Comparison of ENCODE assay signal across 2 cellular contexts in genomic region chr12:52221912-52222457, GRCh38.
A peak's percentile ranks its signal among the peaks of the same experiment; 100 is the strongest.
TF ChIP-seq lines count a peak whose summit lies in the region.

No MANE protein-coding gene starts in this region.

TF ChIP-seq in IMR-90, 13 proteins besides CTCF, POLR2A, EP300 and RAD21 (continued from another document):
- TF ChIP-seq RFX5 (IDR thresholded peaks at IDR 0.05; ENCODE audit: low read depth, low read length) (no peak), FOS (IDR thresholded peaks at IDR 0.05; ENCODE audit: low read depth, low read length) (0 out of 2 replicates have a peak, but pooled peaks have one; percentile 15), MAZ (IDR thresholded peaks at IDR 0.05; ENCODE audit: borderline replicate concordance, low read depth, low read length) (no peak), ELK1 (IDR thresholded peaks at IDR 0.05; ENCODE audit: borderline replicate concordance, low read depth, low read length) (no peak), NFE2L2 (IDR thresholded peaks at IDR 0.05; ENCODE audit: low read depth, low read length) (no peak), CEBPB (IDR thresholded peaks at IDR 0.05; ENCODE audit: low read depth, low read length) (no peak), SMC3 (IDR thresholded peaks at IDR 0.05; ENCODE audit: low read depth, low read length) (0 out of 2 replicates have a peak, but pooled peaks have one; percentile 14), MAFK (IDR thresholded peaks at IDR 0.05; ENCODE audit: low read depth, low read length) (no peak), RCOR1 (IDR thresholded peaks at IDR 0.05; ENCODE audit: insufficient replicate concordance, low read length) (no peak), CHD1 (IDR thresholded peaks at IDR 0.05; ENCODE audit: low read depth, low read length) (no peak), MXI1 (IDR thresholded peaks at IDR 0.05; ENCODE audit: borderline replicate concordance, low read depth, low read length) (no peak), USF2 (IDR thresholded peaks at IDR 0.05; ENCODE audit: low read depth, low read length) (peak; percentile 36; the same call in 1 of the 2 replicates)
TF ChIP-seq in IMR-90: peak in this region for 3.

TF ChIP-seq in WTC11, 78 proteins besides CTCF, POLR2A, EP300 and RAD21 (continued from another document):
- TF ChIP-seq USF2 (CRISPR knock-in tag; IDR thresholded peaks at IDR 0.05) = peak; percentile 51; the same call in 1 of the 2 replicates
- TF ChIP-seq E2F1 (CRISPR knock-in tag; IDR thresholded peaks at IDR 0.05) = no peak
- TF ChIP-seq TEAD1 (CRISPR knock-in tag; IDR thresholded peaks at IDR 0.05) = 0 out of 2 replicates have a peak, but pooled peaks have one; percentile 18
- TF ChIP-seq USF1 (CRISPR knock-in tag; IDR thresholded peaks at IDR 0.05) = peak; percentile 48; the same call in 1 of the 2 replicates
- TF ChIP-seq JUN (CRISPR knock-in tag; IDR thresholded peaks at IDR 0.05) = no peak
